14 cellular contexts compared by ENCODE assay signal in genomic region chr1:8540971-8541370, GRCh38.
DNase-seq lines count a peak whose midpoint lies in the region; ATAC-seq and TF ChIP-seq lines count a peak whose summit lies in the region.
"Had no signal": no experiment of that assay in that cellular context is flagged by ENCODE, and none has a peak within 500 bp of the region (broad histone marks: within the 10 kb centered on the region; RNA-seq: fewer than 3 reads in every experiment).

No MANE protein-coding gene starts in this region.

- H3K4me1 Mint-ChIP-seq in activated CD4-positive, alpha-beta T cell treated with anti-CD3 and anti-CD28 coated beads for 36 hours = peaks cover 30% of the 10 kb centered on the region
- peaks cover 34% of the 10 kb centered on the region for H3K4me1 Mint-ChIP-seq in activated naive CD8-positive, alpha-beta T cell (ENCODE audit: low read depth)

- POLR2A ChIA-PET in activated CD4-positive, alpha-beta T cell treated with anti-CD3 and anti-CD28 coated beads for 36 hours (lab: Charles Lee) = no interaction called here

- H3K9me3 Mint-ChIP-seq in activated CD4-positive, alpha-beta T cell treated with anti-CD3 and anti-CD28 coated beads for 36 hours (ENCODE audit: low read depth) = no peaks in the 10 kb centered on the region
- peaks cover 9% of the 10 kb centered on the region for H3K9me3 Mint-ChIP-seq in activated naive CD8-positive, alpha-beta T cell (ENCODE audit: low read depth)

- H3K27ac ChIP-seq in subcutaneous abdominal adipose tissue (ENCODE audit: low read depth, low read length) (peak overlapping the region; percentile 6), upper lobe of right lung (no peak overlapping the region)

- no peak overlapping the region for H3K4me3 Mint-ChIP-seq in activated CD4-positive, alpha-beta T cell treated with anti-CD3 and anti-CD28 coated beads for 36 hours
- H3K4me3 Mint-ChIP-seq in activated naive CD8-positive, alpha-beta T cell = no peak overlapping the region
- H3K4me3 Mint-ChIP-seq: activated B cell treated with CpG ODN at 0.5 μM for 24 hours had no signal

- H3K27me3 Mint-ChIP-seq in activated CD4-positive, alpha-beta T cell treated with anti-CD3 and anti-CD28 coated beads for 36 hours = no peaks in the 10 kb centered on the region
- no peaks in the 10 kb centered on the region for H3K27me3 Mint-ChIP-seq in activated naive CD8-positive, alpha-beta T cell
- H3K27me3 Mint-ChIP-seq: activated B cell treated with CpG ODN at 0.5 μM for 24 hours had no signal

- intact Hi-C loops in activated CD4-positive, alpha-beta T cell treated with anti-CD3 and anti-CD28 coated beads for 36 hours (cut with DNase I, micrococcal nuclease) = loop anchor here (1.0 to 10.0 kb wide), 8 partner anchors 16 to 584 kb away; partner anchors contain the start of gene GPR157 (in 1 of the 2)
- intact Hi-C loops in upper lobe of right lung (cut with DNase I) = no loop called here

- no peak for DNase-seq in activated CD4-positive, alpha-beta T cell treated with anti-CD3 and anti-CD28 coated beads for 36 hours
- DNase-seq in activated CD4-positive, alpha-beta T cell treated with anti-CD3 and anti-CD28 coated beads, Interleukin-2, amount 50 U/mL, for 4 hours = no peak
- DNase-seq in fibroblast of villous mesenchyme (ENCODE audit: low read depth) (peak; percentile 20), NCI-H1417 (lab: John Stamatoyannopoulos, UW) (no peak), upper lobe of right lung (no peak)
- DNase-seq: activated B cell treated with CpG ODN at 0.5 μM for 24 hours; activated effector memory CD4-positive, alpha-beta T cell treated with anti-CD3 and anti-CD28 coated beads, Interleukin-2, amount 50 U/mL, for 16 hours; Caco-2; KG1; NCI-H1930; NCI-H774 had no signal

- H3K36me3 Mint-ChIP-seq in activated CD4-positive, alpha-beta T cell treated with anti-CD3 and anti-CD28 coated beads for 36 hours (ENCODE audit: low read depth) = peaks cover 22% of the 10 kb centered on the region
- H3K36me3 Mint-ChIP-seq in activated naive CD8-positive, alpha-beta T cell = peaks cover 21% of the 10 kb centered on the region

- H3K9me3 ChIP-seq in subcutaneous abdominal adipose tissue (ENCODE audit: control insufficient read depth in 5 of 5, low read length in 5 of 5) (no peaks in the 10 kb centered on the region), upper lobe of right lung (no peaks in the 10 kb centered on the region)
- H3K9me3 ChIP-seq: Caco-2 had no signal

- peaks cover 2 to 10% (median 6%) of the 10 kb centered on the region in 5 donors for H3K36me3 ChIP-seq in subcutaneous abdominal adipose tissue (ENCODE audit: control insufficient read depth in 5 of 5, insufficient read depth in 5 of 5, low read length in 5 of 5)
- no peaks in the 10 kb centered on the region for H3K36me3 ChIP-seq in upper lobe of right lung

- no peaks in the 10 kb centered on the region for H3K4me1 ChIP-seq in subcutaneous abdominal adipose tissue (ENCODE audit: control insufficient read depth in 5 of 5, insufficient read depth in 5 of 5, low read length in 5 of 5)
- no peaks in the 10 kb centered on the region for H3K4me1 ChIP-seq in upper lobe of right lung
- H3K4me1 ChIP-seq: Caco-2 had no signal

- H3K4me3 ChIP-seq in fibroblast of villous mesenchyme (ENCODE audit: low read depth, low read length) = no peak overlapping the region
- no peak overlapping the region for H3K4me3 ChIP-seq in subcutaneous abdominal adipose tissue (ENCODE audit: low read depth in 1 of 5, low read length in 5 of 5)
- H3K4me3 ChIP-seq in upper lobe of right lung = no peak overlapping the region

- TF ChIP-seq CTCF in fibroblast of villous mesenchyme (IDR thresholded peaks at IDR 0.05; ENCODE audit: insufficient read depth, low read depth, low read length) (no peak), upper lobe of right lung (IDR thresholded peaks at IDR 0.05) (no peak)

- ATAC-seq in activated CD4-positive, alpha-beta T cell treated with anti-CD3 and anti-CD28 coated beads for 36 hours = peak; percentile 27
- no peak for ATAC-seq in GM18520 (IDR thresholded peaks at IDR 0.05; ENCODE audit: unreplicated experiment)
- ATAC-seq in upper lobe of right lung = no peak

- H3K27me3 ChIP-seq in subcutaneous abdominal adipose tissue (ENCODE audit: control insufficient read depth in 5 of 5, insufficient read depth in 4 of 5, low read length in 5 of 5) (no peaks in the 10 kb centered on the region), upper lobe of right lung (no peaks in the 10 kb centered on the region)

- CTCF ChIA-PET in activated CD4-positive, alpha-beta T cell treated with anti-CD3 and anti-CD28 coated beads for 36 hours (lab: Charles Lee) = no interaction called here

- no peak overlapping the region for H3K9ac ChIP-seq in subcutaneous abdominal adipose tissue (ENCODE audit: low read length in 5 of 5)

- H3K27ac Mint-ChIP-seq in activated CD4-positive, alpha-beta T cell treated with anti-CD3 and anti-CD28 coated beads for 36 hours = peak overlapping the region; percentile 80
- peak overlapping the region; percentile 88 for H3K27ac Mint-ChIP-seq in activated naive CD8-positive, alpha-beta T cell
- H3K27ac Mint-ChIP-seq: activated B cell treated with CpG ODN at 0.5 μM for 24 hours had no signal
